Comparison of ENCODE assay signal across 8 cellular contexts in the genomic region with DNA sequence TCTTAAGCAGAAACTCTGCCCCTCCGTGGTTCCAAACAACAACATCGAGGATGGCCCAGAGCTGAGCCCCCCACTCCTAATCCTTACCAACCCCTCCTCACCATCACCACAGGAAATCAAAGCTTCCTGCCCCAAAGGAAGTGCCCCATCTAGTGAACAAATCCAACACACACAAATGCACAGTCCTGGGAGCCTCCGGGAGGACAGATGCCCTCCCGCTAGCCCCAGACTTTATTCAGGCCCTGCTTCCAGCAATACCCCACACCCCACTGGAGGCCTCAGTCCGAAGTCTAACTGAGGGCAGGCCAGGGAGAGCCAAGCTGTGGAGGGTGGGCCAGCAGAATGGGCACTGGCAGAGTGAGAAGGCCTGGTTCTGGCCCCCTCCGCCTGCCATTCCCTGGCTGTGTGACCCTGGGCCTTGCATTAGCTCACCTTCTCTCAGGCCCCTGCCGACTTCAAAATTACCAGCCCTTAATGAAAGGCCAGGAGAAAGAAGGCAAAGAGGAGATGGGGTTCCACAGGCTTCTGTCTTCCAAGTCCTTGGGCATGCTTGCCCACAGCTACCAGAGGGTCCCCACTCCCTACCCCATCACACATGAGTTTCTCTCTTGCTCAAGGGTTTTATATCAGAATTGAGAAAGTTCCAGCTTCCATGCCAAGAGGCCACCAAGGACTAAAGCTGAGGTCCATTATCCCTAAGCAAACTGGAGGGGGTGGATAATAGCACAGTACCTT.
DNase-seq lines count a peak whose midpoint lies in the region; ATAC-seq and TF ChIP-seq lines count a peak whose summit lies in the region.

No MANE protein-coding gene starts in this region.

- no peak overlapping the region for H3K9ac ChIP-seq in SK-N-MC (ENCODE audit: insufficient read length)

- no peak overlapping the region for H3K27ac ChIP-seq in SK-N-MC

- DNase-seq in GM03348 (ENCODE audit: low spot score) (peak; percentile 36), SK-N-MC (ENCODE audit: low read depth, low spot score) (no peak), fibroblast of mammary gland (ENCODE audit: low read depth) (peak; percentile 46), retina (peak; percentile 31), NCI-H510A treated with DMSO at 0.1 percent for 48 hours (lab: John Stamatoyannopoulos, UW) (no peak), ACHN (no peak)

- ATAC-seq in HG03565 (IDR thresholded peaks at IDR 0.05; ENCODE audit: unreplicated experiment) = no peak
- ATAC-seq in HG02970 (IDR thresholded peaks at IDR 0.05; ENCODE audit: low FRiP score, unreplicated experiment) = no peak

- in situ Hi-C loops in ACHN (cut with HindIII; ENCODE audit: low pct_ligation_motif_present, low pct_unique_long_range_greater_than_20kb, low sequenced_read_pairs) = no loop called here

- H3K4me3 ChIP-seq in SK-N-MC (peak overlapping the region; percentile 8), fibroblast of mammary gland (ENCODE audit: control insufficient read depth, low read depth, low read length) (peak overlapping the region; percentile 80)

- peak; percentile 46 for TF ChIP-seq CTCF in fibroblast of mammary gland (conservative IDR thresholded peaks at IDR 0.05; ENCODE audit: control insufficient read depth, insufficient read depth, low read depth, low read length)

- no peaks in the 10 kb centered on the region for H3K9me3 ChIP-seq in SK-N-MC (ENCODE audit: low read depth, low read length)

- no peaks in the 10 kb centered on the region for H3K36me3 ChIP-seq in SK-N-MC (ENCODE audit: insufficient read depth, low read length)

Comparison
In these comparisons a context has a peak if more than half of its experiments do, and no peak if none do; other contexts are left out.
1. DNase-seq: peak in GM03348 (single experiment), fibroblast of mammary gland (single experiment) and retina (single experiment); none in SK-N-MC (single experiment), NCI-H510A treated with DMSO at 0.1 percent for 48 hours (single experiment) and ACHN (single experiment).